Comparison of ENCODE assay signal across 1 cellular context in the genomic region with DNA sequence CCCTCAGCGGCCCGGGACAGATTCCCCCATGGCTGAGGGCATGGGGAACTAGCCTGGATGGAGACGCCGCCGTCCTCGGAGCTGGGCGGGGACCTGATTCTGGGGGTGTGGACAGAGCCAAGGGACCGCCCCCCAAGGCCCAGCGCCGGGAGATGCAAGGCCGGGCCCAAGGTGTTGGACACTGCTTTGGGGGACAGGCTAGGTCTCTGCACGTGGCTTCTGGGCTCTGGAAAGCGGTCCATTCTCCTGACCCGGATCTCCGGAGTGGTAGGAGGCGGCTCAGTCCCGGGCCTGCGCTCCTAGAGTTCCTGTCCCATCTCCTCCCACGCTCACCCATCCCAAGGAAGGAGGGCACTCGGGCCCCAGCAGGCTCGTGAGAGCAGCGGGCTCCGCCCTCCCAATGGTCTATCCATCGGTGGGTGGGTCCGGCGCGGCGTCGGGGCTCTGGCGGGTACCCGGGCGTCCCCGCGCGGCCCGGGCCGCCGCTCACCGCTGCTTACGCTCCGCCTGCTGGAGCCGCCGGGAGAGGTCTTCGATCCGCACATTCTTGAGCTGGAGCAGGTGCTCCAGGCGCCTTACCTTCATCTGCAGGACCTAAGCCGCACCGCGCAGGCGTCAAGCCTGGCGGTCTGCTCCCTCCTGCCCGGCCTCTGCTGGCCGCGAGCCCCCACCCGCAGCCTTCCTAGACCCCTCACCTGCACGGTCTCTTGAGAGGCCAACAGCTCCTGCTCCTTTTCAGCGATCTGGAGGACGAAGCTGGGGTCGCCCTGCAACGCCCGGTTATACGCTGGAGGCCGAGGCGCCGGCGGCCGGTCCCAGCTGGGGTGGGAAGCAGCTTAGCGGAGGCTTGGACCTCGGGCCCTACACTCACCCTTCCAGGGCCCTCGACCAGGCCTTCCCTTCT.
TF ChIP-seq lines count a peak whose summit lies in the region.

No MANE protein-coding gene starts in this region.

TF ChIP-seq in HepG2, 621 proteins besides CTCF, POLR2A, EP300 and RAD21 (continued from another document and continues in another):
- TF ChIP-seq, protein P1, sequence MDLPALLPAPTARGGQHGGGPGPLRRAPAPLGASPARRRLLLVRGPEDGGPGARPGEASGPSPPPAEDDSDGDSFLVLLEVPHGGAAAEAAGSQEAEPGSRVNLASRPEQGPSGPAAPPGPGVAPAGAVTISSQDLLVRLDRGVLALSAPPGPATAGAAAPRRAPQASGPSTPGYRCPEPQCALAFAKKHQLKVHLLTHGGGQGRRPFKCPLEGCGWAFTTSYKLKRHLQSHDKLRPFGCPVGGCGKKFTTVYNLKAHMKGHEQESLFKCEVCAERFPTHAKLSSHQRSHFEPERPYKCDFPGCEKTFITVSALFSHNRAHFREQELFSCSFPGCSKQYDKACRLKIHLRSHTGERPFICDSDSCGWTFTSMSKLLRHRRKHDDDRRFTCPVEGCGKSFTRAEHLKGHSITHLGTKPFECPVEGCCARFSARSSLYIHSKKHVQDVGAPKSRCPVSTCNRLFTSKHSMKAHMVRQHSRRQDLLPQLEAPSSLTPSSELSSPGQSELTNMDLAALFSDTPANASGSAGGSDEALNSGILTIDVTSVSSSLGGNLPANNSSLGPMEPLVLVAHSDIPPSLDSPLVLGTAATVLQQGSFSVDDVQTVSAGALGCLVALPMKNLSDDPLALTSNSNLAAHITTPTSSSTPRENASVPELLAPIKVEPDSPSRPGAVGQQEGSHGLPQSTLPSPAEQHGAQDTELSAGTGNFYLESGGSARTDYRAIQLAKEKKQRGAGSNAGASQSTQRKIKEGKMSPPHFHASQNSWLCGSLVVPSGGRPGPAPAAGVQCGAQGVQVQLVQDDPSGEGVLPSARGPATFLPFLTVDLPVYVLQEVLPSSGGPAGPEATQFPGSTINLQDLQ (CRISPR knock-in tag; IDR thresholded peaks at IDR 0.05), result 0 out of 2 replicates have a peak, but pooled peaks have one; percentile 78
- peak; percentile 61; the same call in 1 of the 2 replicates for TF ChIP-seq ZNF552 (CRISPR knock-in tag; IDR thresholded peaks at IDR 0.05; ENCODE audit: borderline replicate concordance)
- 0 out of 2 replicates have a peak, but pooled peaks have one; percentile 51 for TF ChIP-seq ZNF761 (CRISPR knock-in tag; conservative IDR thresholded peaks at IDR 0.05)
- TF ChIP-seq, protein P2, sequence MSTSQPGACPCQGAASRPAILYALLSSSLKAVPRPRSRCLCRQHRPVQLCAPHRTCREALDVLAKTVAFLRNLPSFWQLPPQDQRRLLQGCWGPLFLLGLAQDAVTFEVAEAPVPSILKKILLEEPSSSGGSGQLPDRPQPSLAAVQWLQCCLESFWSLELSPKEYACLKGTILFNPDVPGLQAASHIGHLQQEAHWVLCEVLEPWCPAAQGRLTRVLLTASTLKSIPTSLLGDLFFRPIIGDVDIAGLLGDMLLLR (CRISPR knock-in tag; IDR thresholded peaks at IDR 0.05), result 0 out of 2 replicates have a peak, but pooled peaks have one; percentile 64
- TF ChIP-seq ZNF30 (CRISPR knock-in tag; IDR thresholded peaks at IDR 0.05), result 0 out of 2 replicates have a peak, but pooled peaks have one; percentile 65
- TF ChIP-seq, protein P3, sequence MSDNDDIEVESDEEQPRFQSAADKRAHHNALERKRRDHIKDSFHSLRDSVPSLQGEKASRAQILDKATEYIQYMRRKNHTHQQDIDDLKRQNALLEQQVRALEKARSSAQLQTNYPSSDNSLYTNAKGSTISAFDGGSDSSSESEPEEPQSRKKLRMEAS (IDR thresholded peaks at IDR 0.05), result peak; percentile 43; the same call in 1 of the 2 replicates
- TF ChIP-seq, protein P4, sequence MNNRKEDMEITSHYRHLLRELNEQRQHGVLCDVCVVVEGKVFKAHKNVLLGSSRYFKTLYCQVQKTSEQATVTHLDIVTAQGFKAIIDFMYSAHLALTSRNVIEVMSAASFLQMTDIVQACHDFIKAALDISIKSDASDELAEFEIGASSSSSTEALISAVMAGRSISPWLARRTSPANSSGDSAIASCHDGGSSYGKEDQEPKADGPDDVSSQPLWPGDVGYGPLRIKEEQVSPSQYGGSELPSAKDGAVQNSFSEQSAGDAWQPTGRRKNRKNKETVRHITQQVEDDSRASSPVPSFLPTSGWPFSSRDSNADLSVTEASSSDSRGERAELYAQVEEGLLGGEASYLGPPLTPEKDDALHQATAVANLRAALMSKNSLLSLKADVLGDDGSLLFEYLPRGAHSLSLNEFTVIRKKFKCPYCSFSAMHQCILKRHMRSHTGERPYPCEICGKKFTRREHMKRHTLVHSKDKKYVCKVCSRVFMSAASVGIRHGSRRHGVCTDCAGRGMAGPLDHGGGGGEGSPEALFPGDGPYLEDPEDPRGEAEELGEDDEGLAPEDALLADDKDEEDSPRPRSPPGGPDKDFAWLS (CRISPR knock-in tag; IDR thresholded peaks at IDR 0.05; ENCODE audit: borderline replicate concordance), result no peak
- TF ChIP-seq, protein P5, sequence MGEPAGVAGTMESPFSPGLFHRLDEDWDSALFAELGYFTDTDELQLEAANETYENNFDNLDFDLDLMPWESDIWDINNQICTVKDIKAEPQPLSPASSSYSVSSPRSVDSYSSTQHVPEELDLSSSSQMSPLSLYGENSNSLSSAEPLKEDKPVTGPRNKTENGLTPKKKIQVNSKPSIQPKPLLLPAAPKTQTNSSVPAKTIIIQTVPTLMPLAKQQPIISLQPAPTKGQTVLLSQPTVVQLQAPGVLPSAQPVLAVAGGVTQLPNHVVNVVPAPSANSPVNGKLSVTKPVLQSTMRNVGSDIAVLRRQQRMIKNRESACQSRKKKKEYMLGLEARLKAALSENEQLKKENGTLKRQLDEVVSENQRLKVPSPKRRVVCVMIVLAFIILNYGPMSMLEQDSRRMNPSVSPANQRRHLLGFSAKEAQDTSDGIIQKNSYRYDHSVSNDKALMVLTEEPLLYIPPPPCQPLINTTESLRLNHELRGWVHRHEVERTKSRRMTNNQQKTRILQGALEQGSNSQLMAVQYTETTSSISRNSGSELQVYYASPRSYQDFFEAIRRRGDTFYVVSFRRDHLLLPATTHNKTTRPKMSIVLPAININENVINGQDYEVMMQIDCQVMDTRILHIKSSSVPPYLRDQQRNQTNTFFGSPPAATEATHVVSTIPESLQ (CRISPR knock-in tag; conservative IDR thresholded peaks at IDR 0.05), result no peak
- peak; percentile 28 for TF ChIP-seq YY1 (IDR thresholded peaks at IDR 0.05; ENCODE audit: insufficient read depth, insufficient replicate concordance, low read depth, low read length)
- no peak for TF ChIP-seq MIXL1 (CRISPR knock-in tag; IDR thresholded peaks at IDR 0.05)
- TF ChIP-seq ELF4 (CRISPR knock-in tag; IDR thresholded peaks at IDR 0.05; ENCODE audit: borderline replicate concordance), result no peak
- no peak for TF ChIP-seq ZNF180 (CRISPR knock-in tag; IDR thresholded peaks at IDR 0.05; ENCODE audit: borderline replicate concordance, low read depth)
- 0 out of 2 replicates have a peak, but pooled peaks have one; percentile 2 for TF ChIP-seq ZNF317 (CRISPR knock-in tag; IDR thresholded peaks at IDR 0.05)
- TF ChIP-seq LCORL (IDR thresholded peaks at IDR 0.05), result no peak
- peak; percentile 24; the same call in 1 of the 2 replicates for TF ChIP-seq LCORL (CRISPR knock-in tag; IDR thresholded peaks at IDR 0.05)
- 0 out of 2 replicates have a peak, but pooled peaks have one; percentile 62 for TF ChIP-seq ZNF34 (CRISPR knock-in tag; IDR thresholded peaks at IDR 0.05; ENCODE audit: borderline replicate concordance)
- TF ChIP-seq, protein P6, sequence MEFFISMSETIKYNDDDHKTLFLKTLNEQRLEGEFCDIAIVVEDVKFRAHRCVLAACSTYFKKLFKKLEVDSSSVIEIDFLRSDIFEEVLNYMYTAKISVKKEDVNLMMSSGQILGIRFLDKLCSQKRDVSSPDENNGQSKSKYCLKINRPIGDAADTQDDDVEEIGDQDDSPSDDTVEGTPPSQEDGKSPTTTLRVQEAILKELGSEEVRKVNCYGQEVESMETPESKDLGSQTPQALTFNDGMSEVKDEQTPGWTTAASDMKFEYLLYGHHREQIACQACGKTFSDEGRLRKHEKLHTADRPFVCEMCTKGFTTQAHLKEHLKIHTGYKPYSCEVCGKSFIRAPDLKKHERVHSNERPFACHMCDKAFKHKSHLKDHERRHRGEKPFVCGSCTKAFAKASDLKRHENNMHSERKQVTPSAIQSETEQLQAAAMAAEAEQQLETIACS (CRISPR knock-in tag; IDR thresholded peaks at IDR 0.05), result 0 out of 2 replicates have a peak, but pooled peaks have one; percentile 32
- TF ChIP-seq, protein P7, sequence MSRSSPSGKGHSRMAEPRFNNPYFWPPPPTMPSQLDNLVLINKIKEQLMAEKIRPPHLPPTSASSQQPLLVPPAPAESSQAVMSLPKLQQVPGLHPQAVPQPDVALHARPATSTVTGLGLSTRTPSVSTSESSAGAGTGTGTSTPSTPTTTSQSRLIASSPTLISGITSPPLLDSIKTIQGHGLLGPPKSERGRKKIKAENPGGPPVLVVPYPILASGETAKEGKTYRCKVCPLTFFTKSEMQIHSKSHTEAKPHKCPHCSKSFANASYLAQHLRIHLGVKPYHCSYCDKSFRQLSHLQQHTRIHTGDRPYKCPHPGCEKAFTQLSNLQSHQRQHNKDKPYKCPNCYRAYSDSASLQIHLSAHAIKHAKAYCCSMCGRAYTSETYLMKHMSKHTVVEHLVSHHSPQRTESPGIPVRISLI (CRISPR knock-in tag; IDR thresholded peaks at IDR 0.05; ENCODE audit: borderline replicate concordance), result 0 out of 2 replicates have a peak, but pooled peaks have one; percentile 8
- TF ChIP-seq ZSCAN9 (CRISPR knock-in tag; IDR thresholded peaks at IDR 0.05; ENCODE audit: borderline replicate concordance), result no peak
- 0 out of 2 replicates have a peak, but pooled peaks have one; percentile 32 for TF ChIP-seq CHCHD3 (CRISPR knock-in tag; IDR thresholded peaks at IDR 0.05)
- TF ChIP-seq, protein P8, sequence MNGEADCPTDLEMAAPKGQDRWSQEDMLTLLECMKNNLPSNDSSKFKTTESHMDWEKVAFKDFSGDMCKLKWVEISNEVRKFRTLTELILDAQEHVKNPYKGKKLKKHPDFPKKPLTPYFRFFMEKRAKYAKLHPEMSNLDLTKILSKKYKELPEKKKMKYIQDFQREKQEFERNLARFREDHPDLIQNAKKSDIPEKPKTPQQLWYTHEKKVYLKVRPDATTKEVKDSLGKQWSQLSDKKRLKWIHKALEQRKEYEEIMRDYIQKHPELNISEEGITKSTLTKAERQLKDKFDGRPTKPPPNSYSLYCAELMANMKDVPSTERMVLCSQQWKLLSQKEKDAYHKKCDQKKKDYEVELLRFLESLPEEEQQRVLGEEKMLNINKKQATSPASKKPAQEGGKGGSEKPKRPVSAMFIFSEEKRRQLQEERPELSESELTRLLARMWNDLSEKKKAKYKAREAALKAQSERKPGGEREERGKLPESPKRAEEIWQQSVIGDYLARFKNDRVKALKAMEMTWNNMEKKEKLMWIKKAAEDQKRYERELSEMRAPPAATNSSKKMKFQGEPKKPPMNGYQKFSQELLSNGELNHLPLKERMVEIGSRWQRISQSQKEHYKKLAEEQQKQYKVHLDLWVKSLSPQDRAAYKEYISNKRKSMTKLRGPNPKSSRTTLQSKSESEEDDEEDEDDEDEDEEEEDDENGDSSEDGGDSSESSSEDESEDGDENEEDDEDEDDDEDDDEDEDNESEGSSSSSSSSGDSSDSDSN (CRISPR knock-in tag; IDR thresholded peaks at IDR 0.05), result peak; percentile 84
- peak; percentile 38; the same call in 1 of the 2 replicates for TF ChIP-seq KDM5B (CRISPR knock-in tag; IDR thresholded peaks at IDR 0.05; ENCODE audit: borderline replicate concordance)
- TF ChIP-seq GLI4 (CRISPR knock-in tag; IDR thresholded peaks at IDR 0.05; ENCODE audit: borderline replicate concordance), result 0 out of 2 replicates have a peak, but pooled peaks have one; percentile 33
- TF ChIP-seq IKZF4 (CRISPR knock-in tag; IDR thresholded peaks at IDR 0.05; ENCODE audit: borderline replicate concordance, low read depth, not compliant biosample characterization), result peak; percentile 82
- peak; percentile 28 for TF ChIP-seq ASH2L (IDR thresholded peaks at IDR 0.05; ENCODE audit: insufficient read length, low read depth, low read length)
- TF ChIP-seq ZNF556 (CRISPR knock-in tag; IDR thresholded peaks at IDR 0.05; ENCODE audit: borderline replicate concordance), result 0 out of 2 replicates have a peak, but pooled peaks have one; percentile 15
- TF ChIP-seq, protein P9, sequence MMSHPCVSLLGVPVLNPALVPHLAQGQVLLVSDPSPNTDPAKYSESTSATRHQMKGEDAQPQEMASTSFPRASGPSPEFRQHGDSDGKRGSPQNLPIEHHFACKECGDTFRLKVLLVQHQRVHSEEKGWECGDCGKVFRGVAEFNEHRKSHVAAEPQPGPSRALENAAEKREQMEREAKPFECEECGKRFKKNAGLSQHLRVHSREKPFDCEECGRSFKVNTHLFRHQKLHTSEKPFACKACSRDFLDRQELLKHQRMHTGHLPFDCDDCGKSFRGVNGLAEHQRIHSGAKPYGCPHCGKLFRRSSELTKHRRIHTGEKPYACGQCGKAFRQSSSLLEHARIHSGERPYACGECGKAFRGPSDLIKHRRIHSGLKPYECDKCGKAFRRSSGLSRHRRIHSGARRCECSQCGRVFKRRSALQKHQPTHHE (CRISPR knock-in tag; IDR thresholded peaks at IDR 0.05; ENCODE audit: borderline replicate concordance), result peak; percentile 61; the same call in 1 of the 2 replicates
- TF ChIP-seq EED (CRISPR knock-in tag; IDR thresholded peaks at IDR 0.05), result 0 out of 2 replicates have a peak, but pooled peaks have one; percentile 22
- TF ChIP-seq AGO2 (optimal IDR thresholded peaks at IDR 0.05; ENCODE audit: low read depth, low read length), result no peak
- TF ChIP-seq ZNF572 (CRISPR knock-in tag; IDR thresholded peaks at IDR 0.05), result 0 out of 2 replicates have a peak, but pooled peaks have one; percentile 52
- peak; percentile 17; the same call in 1 of the 2 replicates for TF ChIP-seq MYC (CRISPR knock-in tag; IDR thresholded peaks at IDR 0.05; ENCODE audit: borderline replicate concordance)
- TF ChIP-seq, protein P10, sequence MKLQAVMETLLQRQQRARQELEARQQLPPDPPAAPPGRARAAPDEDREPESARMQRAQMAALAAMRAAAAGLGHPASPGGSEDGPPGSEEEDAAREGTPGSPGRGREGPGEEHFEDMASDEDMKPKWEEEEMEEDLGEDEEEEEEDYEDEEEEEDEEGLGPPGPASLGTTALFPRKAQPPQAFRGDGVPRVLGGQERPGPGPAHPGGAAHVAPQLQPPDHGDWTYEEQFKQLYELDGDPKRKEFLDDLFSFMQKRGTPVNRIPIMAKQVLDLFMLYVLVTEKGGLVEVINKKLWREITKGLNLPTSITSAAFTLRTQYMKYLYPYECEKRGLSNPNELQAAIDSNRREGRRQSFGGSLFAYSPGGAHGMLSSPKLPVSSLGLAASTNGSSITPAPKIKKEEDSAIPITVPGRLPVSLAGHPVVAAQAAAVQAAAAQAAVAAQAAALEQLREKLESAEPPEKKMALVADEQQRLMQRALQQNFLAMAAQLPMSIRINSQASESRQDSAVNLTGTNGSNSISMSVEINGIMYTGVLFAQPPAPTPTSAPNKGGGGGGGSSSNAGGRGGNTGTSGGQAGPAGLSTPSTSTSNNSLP (IDR thresholded peaks at IDR 0.05; ENCODE audit: low read depth, low read length), result no peak
- TF ChIP-seq ZNF678 (CRISPR knock-in tag; IDR thresholded peaks at IDR 0.05), result peak; percentile 58; the same call in 1 of the 2 replicates
- TF ChIP-seq ZNF350 (CRISPR knock-in tag; IDR thresholded peaks at IDR 0.05; ENCODE audit: borderline replicate concordance, low read depth), result no peak
- peak; percentile 45; the same call in 1 of the 2 replicates for TF ChIP-seq ZFY (CRISPR knock-in tag; IDR thresholded peaks at IDR 0.05)
- peak; percentile 82 for TF ChIP-seq KLF12 (CRISPR knock-in tag; IDR thresholded peaks at IDR 0.05; ENCODE audit: borderline replicate concordance)
- TF ChIP-seq PCBP1 (IDR thresholded peaks at IDR 0.05; ENCODE audit: borderline replicate concordance, low read depth, low read length), result 0 out of 2 replicates have a peak, but pooled peaks have one; percentile 32
- TF ChIP-seq ZSCAN12 (CRISPR knock-in tag; IDR thresholded peaks at IDR 0.05), result no peak
- TF ChIP-seq HOXD1 (CRISPR knock-in tag; IDR thresholded peaks at IDR 0.05), result 0 out of 2 replicates have a peak, but pooled peaks have one; percentile 35
